7 cellular contexts compared by ENCODE assay signal in genomic region chr19:38409631-38410133, GRCh38. TPM values are rescaled to one million over a fixed set of nuclear protein-coding genes. Genes with fewer than 3 reads are reported as not detected.
DNase-seq lines count a peak whose midpoint lies in the region; ATAC-seq and TF ChIP-seq lines count a peak whose summit lies in the region.
"Had no signal": no experiment of that assay in that cellular context is flagged by ENCODE, and none has a peak within 500 bp of the region (broad histone marks: within the 10 kb centered on the region; RNA-seq: fewer than 3 reads in every experiment).

No MANE protein-coding gene starts in this region.

- no peak for ATAC-seq in activated naive CD4-positive, alpha-beta T cell treated with anti-CD3 and anti-CD28 coated beads, Interleukin-2, amount 50 U/mL, for 72 hours
- no peak for ATAC-seq in GM19467 (IDR thresholded peaks at IDR 0.05; ENCODE audit: unreplicated experiment)

- DNase-seq in AG10803 (ENCODE audit: low read depth) (peak; percentile 43), choroid plexus epithelial cell (ENCODE audit: low read depth) (peak; percentile 64)
- DNase-seq in activated naive CD4-positive, alpha-beta T cell treated with anti-CD3 and anti-CD28 coated beads, Interleukin-2, amount 50 U/mL, for 72 hours (ENCODE audit: low spot score in 2 of 2), result no peak
- DNase-seq: NCI-H510A treated with DMSO at 0.1 percent for 48 hours had no signal

- H3K9me3 Mint-ChIP-seq in activated naive CD4-positive, alpha-beta T cell treated with anti-CD3 and anti-CD28 coated beads, Interleukin-2, amount 50 U/mL, for 72 hours, result no peaks in the 10 kb centered on the region
- H3K9me3 Mint-ChIP-seq: activated naive CD4-positive, alpha-beta T cell treated with anti-CD3 and anti-CD28 coated beads, Interleukin-2, amount 50 U/mL, for 24 hours had no signal

- no peak overlapping the region for H3K4me3 ChIP-seq in AG10803 (ENCODE audit: low read length)
- no peak overlapping the region for H3K4me3 ChIP-seq in choroid plexus epithelial cell (ENCODE audit: low read depth, low read length)
- H3K4me3 ChIP-seq: BLaER1 treated with 17β-estradiol and CSF1 and Interleukin-3, amounts not matched to agents 10 nM and 100 nM had no signal

- TF ChIP-seq CTCF in AG10803 (conservative IDR thresholded peaks at IDR 0.05; ENCODE audit: low read length), result no peak
- TF ChIP-seq CTCF in choroid plexus epithelial cell (conservative IDR thresholded peaks at IDR 0.05; ENCODE audit: low read depth, low read length), result no peak

- H3K27ac Mint-ChIP-seq in activated naive CD4-positive, alpha-beta T cell treated with anti-CD3 and anti-CD28 coated beads, Interleukin-2, amount 50 U/mL, for 72 hours, result peak overlapping the region in 1 of 2 donors; percentile 64
- H3K27ac Mint-ChIP-seq: activated naive CD4-positive, alpha-beta T cell treated with anti-CD3 and anti-CD28 coated beads, Interleukin-2, amount 50 U/mL, for 24 hours had no signal

- H3K36me3 Mint-ChIP-seq in activated naive CD4-positive, alpha-beta T cell treated with anti-CD3 and anti-CD28 coated beads, Interleukin-2, amount 50 U/mL, for 72 hours, result peaks cover 0 to 6% of the 10 kb centered on the region in 2 donors
- H3K36me3 Mint-ChIP-seq: activated naive CD4-positive, alpha-beta T cell treated with anti-CD3 and anti-CD28 coated beads, Interleukin-2, amount 50 U/mL, for 24 hours had no signal

RNA-seq across cellular contexts. Expression of gene FAM98C, which starts 6.8 kb away (rescaled TPM):
- total RNA-seq in activated naive CD4-positive, alpha-beta T cell treated with anti-CD3 and anti-CD28 coated beads, Interleukin-2, amount 50 U/mL, for 72 hours, result 10 to 100 TPM; 28.4 to 33.1 TPM

RNA-seq across cellular contexts. Expression of gene RASGRP4, which starts 16.3 kb away (rescaled TPM):
- total RNA-seq in activated naive CD4-positive, alpha-beta T cell treated with anti-CD3 and anti-CD28 coated beads, Interleukin-2, amount 50 U/mL, for 72 hours, result 1 to 10 TPM; 2.3 to 8.3 TPM

RNA-seq across cellular contexts. Expression of gene SPRED3, which starts 21.2 kb away (rescaled TPM):
- 1 to 10 TPM; 3.5 to 6.7 TPM for total RNA-seq in activated naive CD4-positive, alpha-beta T cell treated with anti-CD3 and anti-CD28 coated beads, Interleukin-2, amount 50 U/mL, for 72 hours

RNA-seq across cellular contexts. Expression of gene GGN, which starts 21.8 kb away (rescaled TPM):
- total RNA-seq in activated naive CD4-positive, alpha-beta T cell treated with anti-CD3 and anti-CD28 coated beads, Interleukin-2, amount 50 U/mL, for 72 hours, result 1 to 10 TPM in 1 of 2 donors, not detected in 1; 1.2 TPM

RNA-seq across cellular contexts. Expression of gene RYR1, which starts 23.8 kb away (rescaled TPM):
- 1 to 10 TPM; 2.9 to 5.0 TPM for total RNA-seq in activated naive CD4-positive, alpha-beta T cell treated with anti-CD3 and anti-CD28 coated beads, Interleukin-2, amount 50 U/mL, for 72 hours

Comparison
In these comparisons a context has a peak if more than half of its experiments do, and no peak if none do; other contexts are left out.
1. DNase-seq: peak in AG10803 (single experiment) and choroid plexus epithelial cell (single experiment); none in activated naive CD4-positive, alpha-beta T cell treated with anti-CD3 and anti-CD28 coated beads, Interleukin-2, amount 50 U/mL, for 72 hours (0 of 2).